Comparison of ENCODE assay signal across 18 cellular contexts in the genomic region with DNA sequence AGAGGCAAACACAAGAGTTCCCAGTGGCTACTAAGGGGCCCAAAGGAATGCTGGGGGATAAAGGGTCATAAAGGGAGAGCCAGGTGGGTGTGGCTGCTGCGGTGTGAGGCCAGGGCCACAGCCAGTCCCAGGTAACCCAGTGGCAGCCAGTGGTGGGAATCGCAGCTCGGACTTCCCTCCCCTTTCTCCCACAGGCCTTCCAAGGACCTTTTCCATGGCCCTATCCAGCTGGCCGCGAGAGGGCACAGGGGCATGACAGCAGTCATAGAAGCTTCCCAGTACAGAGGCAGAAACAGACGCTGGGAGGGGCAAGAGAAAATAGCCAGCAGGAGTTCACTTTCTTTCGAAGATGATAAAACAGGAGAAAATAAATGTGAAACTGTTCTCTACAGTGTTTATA.
DNase-seq lines count a peak whose midpoint lies in the region; ATAC-seq and TF ChIP-seq lines count a peak whose summit lies in the region.
"Had no signal": no experiment of that assay in that cellular context is flagged by ENCODE, and none has a peak within 500 bp of the region (broad histone marks: within the 10 kb centered on the region; RNA-seq: fewer than 3 reads in every experiment).

No MANE protein-coding gene starts in this region.

- H3K9me3 Mint-ChIP-seq in WTC11, result no peaks in the 10 kb centered on the region
- H3K9me3 Mint-ChIP-seq in activated CD8-positive, alpha-beta memory T cell treated with anti-CD3 and anti-CD28 coated beads, Interleukin-2, amount 10 ng/mL, durations not matched to agents 7 days and 5 days (ENCODE audit: low read depth), result peaks cover 3% of the 10 kb centered on the region

- H3K4me3 ChIP-seq in right cardiac atrium (ENCODE audit: low read length), result no peak overlapping the region
- H3K4me3 ChIP-seq: left lung had no signal

- CTCF ChIA-PET in WTC11 (lab: Charles Lee), result no interaction called here
- CTCF ChIA-PET in activated CD8-positive, alpha-beta memory T cell treated with anti-CD3 and anti-CD28 coated beads, Interleukin-2, amount 10 ng/mL, durations not matched to agents 7 days and 5 days (lab: Charles Lee), result no interaction called here

- no peaks in the 10 kb centered on the region for H3K27me3 Mint-ChIP-seq in WTC11 (ENCODE audit: low read depth)
- no peaks in the 10 kb centered on the region for H3K27me3 Mint-ChIP-seq in activated CD8-positive, alpha-beta memory T cell treated with anti-CD3 and anti-CD28 coated beads, Interleukin-2, amount 10 ng/mL, durations not matched to agents 7 days and 5 days
- H3K27me3 Mint-ChIP-seq: activated T-helper 17 cell treated with anti-CD3 and anti-CD28 coated beads, Interleukin-2, amount 50 U/mL, for 72 hours; CD4-positive, alpha-beta T cell; stimulated activated naive B cell treated with anti-CD40 and anti-IgM and Interleukin-4, amounts not matched to agents 10 μg/mL and 1 μg/mL and 100 μg/mL, for 72 hours had no signal

- TF ChIP-seq CTCF in C4-2B (conservative IDR thresholded peaks at IDR 0.05), result peak; percentile 27
- no peak for TF ChIP-seq CTCF in WTC11 (IDR thresholded peaks at IDR 0.05)

- POLR2A ChIA-PET in WTC11 (lab: Charles Lee), result no interaction called here

- 61% methylated on average over 7 of the region's 7 CpGs for WGBS in right cardiac atrium

- H3K36me3 Mint-ChIP-seq in WTC11, result no peaks in the 10 kb centered on the region
- H3K36me3 Mint-ChIP-seq in activated CD8-positive, alpha-beta memory T cell treated with anti-CD3 and anti-CD28 coated beads, Interleukin-2, amount 10 ng/mL, durations not matched to agents 7 days and 5 days, result no peaks in the 10 kb centered on the region
- H3K36me3 Mint-ChIP-seq: stimulated activated naive B cell treated with anti-CD40 and anti-IgM and Interleukin-4, amounts not matched to agents 10 μg/mL and 1 μg/mL and 100 μg/mL, for 72 hours had no signal

- H3K4me1 Mint-ChIP-seq in WTC11, result no peaks in the 10 kb centered on the region
- no peaks in the 10 kb centered on the region for H3K4me1 Mint-ChIP-seq in activated CD8-positive, alpha-beta memory T cell treated with anti-CD3 and anti-CD28 coated beads, Interleukin-2, amount 10 ng/mL, durations not matched to agents 7 days and 5 days
- H3K4me1 Mint-ChIP-seq: activated T-helper 17 cell treated with anti-CD3 and anti-CD28 coated beads, Interleukin-2, amount 50 U/mL, for 72 hours; stimulated activated naive B cell treated with anti-CD40 and anti-IgM and Interleukin-4, amounts not matched to agents 10 μg/mL and 1 μg/mL and 100 μg/mL, for 72 hours had no signal

- H3K4me1 ChIP-seq in right cardiac atrium (ENCODE audit: control insufficient read depth, insufficient read depth, low read length), result peaks cover 2% of the 10 kb centered on the region
- H3K4me1 ChIP-seq: left lung had no signal

- DNase-seq in WTC11 (ENCODE audit: low spot score) (peak; percentile 29), right cardiac atrium (peak; percentile 17 to 59 (median 37)), pons (ENCODE audit: low spot score) (peak; percentile 80), GDM1 (lab: John Stamatoyannopoulos, UW) (no peak), NOMO-1 (lab: John Stamatoyannopoulos, UW; ENCODE audit: unreplicated experiment in 2 of 2) (no peak)
- DNase-seq in NK-92 treated with Interleukin-12 subunit alpha and Interleukin-12 subunit beta, amount 100 ng/mL, for 24 hours (lab: John Stamatoyannopoulos, UW), result no peak
- DNase-seq in activated CD8-positive, alpha-beta memory T cell treated with anti-CD3 and anti-CD28 coated beads, Interleukin-2, amount 10 ng/mL, durations not matched to agents 7 days and 5 days, result no peak
- DNase-seq: ACHN; CD4-positive, alpha-beta T cell; DMS79 treated with DMSO at 0.1 percent for 48 hours; effector CD4-positive, alpha-beta T cell; left lung; NCI-H1436 treated with DMSO at 0.1 percent for 48 hours; stimulated activated CD4-positive, alpha-beta T cell treated with anti-CD3 and anti-CD28 coated beads, Interleukin-15, amount 100 ng/mL, for 24 hours; stimulated activated naive B cell treated with anti-CD40 and anti-IgM and Interleukin-4, amounts not matched to agents 10 μg/mL and 1 μg/mL and 100 μg/mL, for 72 hours had no signal

- H3K27ac Mint-ChIP-seq in WTC11, result no peak overlapping the region
- H3K27ac Mint-ChIP-seq in activated CD8-positive, alpha-beta memory T cell treated with anti-CD3 and anti-CD28 coated beads, Interleukin-2, amount 10 ng/mL, durations not matched to agents 7 days and 5 days, result no peak overlapping the region
- H3K27ac Mint-ChIP-seq: activated T-helper 17 cell treated with anti-CD3 and anti-CD28 coated beads, Interleukin-2, amount 50 U/mL, for 72 hours; CD4-positive, alpha-beta T cell; stimulated activated naive B cell treated with anti-CD40 and anti-IgM and Interleukin-4, amounts not matched to agents 10 μg/mL and 1 μg/mL and 100 μg/mL, for 72 hours had no signal

- intact Hi-C loops in right cardiac atrium (cut with DNase I), result loop anchor here in 1 of 4 donors (10.0 kb wide), 1 partner anchor 257 kb away; the partner anchor contains the start of gene SEMA5A

- ATAC-seq in WTC11 (peak; percentile 94), right cardiac atrium (peak in 1 of 2 donors; percentile 32)
- no peak for ATAC-seq in activated CD8-positive, alpha-beta memory T cell treated with anti-CD3 and anti-CD28 coated beads, Interleukin-2, amount 10 ng/mL, durations not matched to agents 7 days and 5 days
- ATAC-seq: activated T-helper 17 cell treated with anti-CD3 and anti-CD28 coated beads, Interleukin-2, amount 50 U/mL, for 72 hours; HCT116; left lung; stimulated activated naive B cell treated with anti-CD40 and anti-IgM and Interleukin-4, amounts not matched to agents 10 μg/mL and 1 μg/mL and 100 μg/mL, for 72 hours had no signal

- no peak overlapping the region for H3K4me3 Mint-ChIP-seq in WTC11
- H3K4me3 Mint-ChIP-seq in activated CD8-positive, alpha-beta memory T cell treated with anti-CD3 and anti-CD28 coated beads, Interleukin-2, amount 10 ng/mL, durations not matched to agents 7 days and 5 days, result no peak overlapping the region
- H3K4me3 Mint-ChIP-seq: activated T-helper 17 cell treated with anti-CD3 and anti-CD28 coated beads, Interleukin-2, amount 50 U/mL, for 72 hours; CD4-positive, alpha-beta T cell; stimulated activated naive B cell treated with anti-CD40 and anti-IgM and Interleukin-4, amounts not matched to agents 10 μg/mL and 1 μg/mL and 100 μg/mL, for 72 hours had no signal

- peaks cover 6% of the 10 kb centered on the region for H3K9me3 ChIP-seq in right cardiac atrium (ENCODE audit: control insufficient read depth, low read length)
- H3K9me3 ChIP-seq: left lung had no signal

- H3K27ac ChIP-seq in C4-2B (no peak overlapping the region), right cardiac atrium (ENCODE audit: low read length) (peak overlapping the region; percentile 45)
- H3K27ac ChIP-seq: left lung had no signal

- no peaks in the 10 kb centered on the region for H3K27me3 ChIP-seq in right cardiac atrium (ENCODE audit: control insufficient read depth, insufficient read depth)
- H3K27me3 ChIP-seq: left lung had no signal

TF ChIP-seq in WTC11, 78 proteins besides CTCF, POLR2A, EP300 and RAD21 (continues in another document):
- TF ChIP-seq E2F1 (CRISPR knock-in tag; IDR thresholded peaks at IDR 0.05) (no peak), USF2 (CRISPR knock-in tag; IDR thresholded peaks at IDR 0.05) (no peak), FOXP1 (CRISPR knock-in tag; IDR thresholded peaks at IDR 0.05; ENCODE audit: borderline replicate concordance) (no peak), TEAD1 (CRISPR knock-in tag; IDR thresholded peaks at IDR 0.05) (no peak), ZNF232 (CRISPR knock-in tag; IDR thresholded peaks at IDR 0.05) (no peak), CBFB (CRISPR knock-in tag; IDR thresholded peaks at IDR 0.05; ENCODE audit: low read depth) (no peak), ATF2 (CRISPR knock-in tag; IDR thresholded peaks at IDR 0.05; ENCODE audit: borderline replicate concordance, low read depth) (no peak), MLX (CRISPR knock-in tag; IDR thresholded peaks at IDR 0.05) (no peak)

Comparison
In these comparisons a context has a peak if more than half of its experiments do, and no peak if none do; other contexts are left out.
1. DNase-seq: peak in WTC11 (single experiment), right cardiac atrium (3 of 3) and pons (single experiment); none in NK-92 treated with Interleukin-12 subunit alpha and Interleukin-12 subunit beta, amount 100 ng/mL, for 24 hours (single experiment), activated CD8-positive, alpha-beta memory T cell treated with anti-CD3 and anti-CD28 coated beads, Interleukin-2, amount 10 ng/mL, durations not matched to agents 7 days and 5 days (single experiment), GDM1 (single experiment) and NOMO-1 (0 of 2).